ENCODE assay signal across 8 cellular contexts in the genomic region with DNA sequence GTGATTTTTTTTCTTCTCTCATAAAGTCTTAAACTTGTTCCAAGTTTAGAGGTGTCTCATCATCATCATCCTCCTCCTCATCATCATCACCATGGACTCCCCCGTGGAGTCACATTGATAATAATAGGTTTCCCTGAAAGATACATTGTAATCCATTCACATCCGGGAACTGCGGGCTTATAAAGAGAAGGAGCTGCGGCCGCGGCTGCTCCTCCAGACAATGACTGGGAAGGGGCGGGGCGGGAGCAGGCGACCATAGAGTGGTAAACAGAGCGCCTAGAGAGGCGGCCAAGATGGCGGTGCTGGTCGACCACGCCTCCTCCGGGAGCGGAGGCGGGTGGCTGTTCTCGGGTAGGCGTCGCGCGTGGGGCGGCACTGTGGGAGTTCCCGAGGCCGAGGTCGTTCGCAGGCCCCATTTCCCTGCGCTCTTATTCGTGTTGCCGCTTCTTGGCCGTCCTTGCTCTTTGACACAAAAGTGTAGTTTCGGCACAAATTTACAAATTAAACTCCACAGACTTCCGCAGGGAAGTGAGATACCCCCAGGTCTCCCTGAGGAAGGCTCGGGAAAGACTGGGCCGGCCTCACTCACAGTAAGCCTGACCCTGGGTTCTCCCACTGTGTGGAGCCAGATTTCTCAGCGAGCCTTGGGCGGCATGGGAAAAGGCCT. TPM values are rescaled to one million over a fixed set of nuclear protein-coding genes. Genes with fewer than 3 reads are reported as not detected.
DNase-seq lines count a peak whose midpoint lies in the region; ATAC-seq and TF ChIP-seq lines count a peak whose summit lies in the region.

No MANE protein-coding gene starts in this region.

- H3K4me3 Mint-ChIP-seq in naive thymus-derived CD8-positive, alpha-beta T cell: peak overlapping the region; percentile 66 to 95 (median 88)
- H3K4me3 Mint-ChIP-seq in stimulated activated memory B cell treated with anti-CD40 and anti-IgM and Interleukin-4, amounts not matched to agents 10 μg/mL and 1 μg/mL and 100 μg/mL, for 72 hours: peak overlapping the region; percentile 87

- H3K9me3 Mint-ChIP-seq in naive thymus-derived CD8-positive, alpha-beta T cell: peaks cover 0 to 5% (median 1%) of the 10 kb centered on the region in 9 donors
- no peaks in the 10 kb centered on the region for H3K9me3 Mint-ChIP-seq in stimulated activated memory B cell treated with anti-CD40 and anti-IgM and Interleukin-4, amounts not matched to agents 10 μg/mL and 1 μg/mL and 100 μg/mL, for 72 hours

- POLR2A ChIA-PET in naive thymus-derived CD8-positive, alpha-beta T cell (lab: Charles Lee): no interaction called here

- peaks cover 4 to 34% (median 21%) of the 10 kb centered on the region in 4 donors for H3K4me1 Mint-ChIP-seq in naive thymus-derived CD8-positive, alpha-beta T cell
- H3K4me1 Mint-ChIP-seq in stimulated activated memory B cell treated with anti-CD40 and anti-IgM and Interleukin-4, amounts not matched to agents 10 μg/mL and 1 μg/mL and 100 μg/mL, for 72 hours: peaks cover 22% of the 10 kb centered on the region

- no peak for TF ChIP-seq CTCF in fibroblast of pulmonary artery (IDR thresholded peaks at IDR 0.05; ENCODE audit: low read length, missing control alignments)

- in situ Hi-C loops in KBM-7 (cut with MboI; ENCODE audit: low pct_unique_long_range_greater_than_20kb, low sequenced_read_pairs): no loop called here

- DNase-seq in DMS 273 (lab: John Stamatoyannopoulos, UW; ENCODE audit: unreplicated experiment) (peak; percentile 98), KBM-7 (peak; percentile 95), fibroblast of pulmonary artery (ENCODE audit: low read depth) (peak; percentile 98)
- peak; percentile 2 for DNase-seq in activated effector memory CD4-positive, alpha-beta T cell treated with Interleukin-2 at 50 U/mL for 16 hours
- peak; percentile 64 to 87 (median 76) for DNase-seq in naive thymus-derived CD8-positive, alpha-beta T cell

- peak; percentile 86 for ATAC-seq in GM21576 (IDR thresholded peaks at IDR 0.05; ENCODE audit: unreplicated experiment)
- ATAC-seq in naive thymus-derived CD8-positive, alpha-beta T cell: peak; percentile 84 to 85
- ATAC-seq in stimulated activated memory B cell treated with anti-CD40 and anti-IgM and Interleukin-4, amounts not matched to agents 10 μg/mL and 1 μg/mL and 100 μg/mL, for 72 hours: peak; percentile 91

- H3K27ac Mint-ChIP-seq in naive thymus-derived CD8-positive, alpha-beta T cell: peak overlapping the region in 8 of 10 donors; percentile 60 to 87 (median 80)
- H3K27ac Mint-ChIP-seq in stimulated activated memory B cell treated with anti-CD40 and anti-IgM and Interleukin-4, amounts not matched to agents 10 μg/mL and 1 μg/mL and 100 μg/mL, for 72 hours: peak overlapping the region; percentile 84

- H3K27me3 Mint-ChIP-seq in naive thymus-derived CD8-positive, alpha-beta T cell: peaks cover 30 to 35% (median 30%) of the 10 kb centered on the region in 5 donors
- H3K27me3 Mint-ChIP-seq in stimulated activated memory B cell treated with anti-CD40 and anti-IgM and Interleukin-4, amounts not matched to agents 10 μg/mL and 1 μg/mL and 100 μg/mL, for 72 hours: peaks cover 6% of the 10 kb centered on the region

- H3K4me3 ChIP-seq in fibroblast of pulmonary artery (replicated peaks; ENCODE audit: low read depth, low read length): peak overlapping the region; percentile 69

- peaks cover 0 to 5% (median 2%) of the 10 kb centered on the region in 3 donors for H3K36me3 Mint-ChIP-seq in naive thymus-derived CD8-positive, alpha-beta T cell
- H3K36me3 Mint-ChIP-seq in stimulated activated memory B cell treated with anti-CD40 and anti-IgM and Interleukin-4, amounts not matched to agents 10 μg/mL and 1 μg/mL and 100 μg/mL, for 72 hours: no peaks in the 10 kb centered on the region

TF ChIP-seq in PFSK-1, 5 proteins besides CTCF, POLR2A, EP300 and RAD21:
- TF ChIP-seq SIN3A (IDR thresholded peaks at IDR 0.05; ENCODE audit: borderline replicate concordance, insufficient read depth, low read length) (peak; percentile 80), REST (IDR thresholded peaks at IDR 0.05; ENCODE audit: insufficient read depth in 1 of 2, low read depth in 2 of 2, low read length in 2 of 2) (peak in 1 of 2 experiments; percentile 8; a peak in 1 of 4 replicates), TAF1 (IDR thresholded peaks at IDR 0.05; ENCODE audit: borderline replicate concordance, insufficient read depth, low read length) (peak; percentile 96), POLR2AphosphoS5 (IDR thresholded peaks at IDR 0.05; ENCODE audit: low read depth, low read length) (peak; percentile 83), FOXP2 (optimal IDR thresholded peaks at IDR 0.05; ENCODE audit: borderline replicate concordance, extremely low read depth, extremely low read length, insufficient read depth) (peak; percentile 99)

RNA-seq across cellular contexts. Expression of gene TCF4, which starts 1.8 kb away (rescaled TPM):
- polyA plus RNA-seq in PFSK-1 (2012; ENCODE audit: insufficient read length, low read depth): 49.2 TPM
- 1 to 10 TPM; 7.9 to 8.9 TPM for total RNA-seq in naive thymus-derived CD8-positive, alpha-beta T cell
- 1 to 10 TPM in 1 of 3 donors, under 1 TPM in 2; 0.39 to 1.1 (median 0.92) TPM for polyA plus RNA-seq in naive thymus-derived CD8-positive, alpha-beta T cell

Comparison
In these comparisons a context has a peak if more than half of its experiments do, and no peak if none do; other contexts are left out.
1. Peak in every context shown above with its lines: DNase-seq, ATAC-seq and H3K4me3 ChIP-seq.
2. DNase-seq: peak in every context shown above with its lines; median percentile 98 in DMS 273; 98 in fibroblast of pulmonary artery; 95 in KBM-7; 76 in naive thymus-derived CD8-positive, alpha-beta T cell; 2 in activated effector memory CD4-positive, alpha-beta T cell treated with Interleukin-2 at 50 U/mL for 16 hours.